18 cellular contexts compared by ENCODE assay signal in the genomic region with DNA sequence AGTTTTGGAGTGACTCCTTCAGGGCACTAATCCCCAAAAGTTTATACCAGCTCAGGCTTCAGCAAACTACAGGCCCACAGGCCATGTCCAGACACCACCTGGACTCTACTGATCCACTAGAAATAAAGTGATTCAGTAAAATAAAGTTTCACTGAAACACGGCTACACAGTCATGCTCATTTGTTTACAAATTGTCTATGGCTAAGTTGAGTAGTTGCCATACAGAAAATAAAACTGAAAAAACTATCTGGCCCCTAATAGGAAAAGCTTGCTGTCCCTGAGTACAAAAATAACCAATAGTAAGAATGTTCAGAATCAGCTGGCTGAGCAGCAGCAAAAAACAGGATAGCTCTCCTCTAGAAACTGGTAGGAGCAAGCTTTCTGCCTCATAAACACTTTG.
DNase-seq lines count a peak whose midpoint lies in the region; ATAC-seq and TF ChIP-seq lines count a peak whose summit lies in the region.
"Had no signal": no experiment of that assay in that cellular context is flagged by ENCODE, and none has a peak within 500 bp of the region (broad histone marks: within the 10 kb centered on the region; RNA-seq: fewer than 3 reads in every experiment).

No MANE protein-coding gene starts in this region.

- ATAC-seq in GM21367 (IDR thresholded peaks at IDR 0.05; ENCODE audit: unreplicated experiment) (peak; percentile 53), HG03196 (IDR thresholded peaks at IDR 0.05; ENCODE audit: unreplicated experiment) (no peak)
- no peak for ATAC-seq in activated CD8-positive, alpha-beta T cell treated with anti-CD3 and anti-CD28 coated beads, Interleukin-2, amount 10 ng/mL, durations not matched to agents 7 days and 5 days

- CTCF ChIA-PET in GM10248 (lab: Yijun Ruan, JAX) = interaction anchor here (0.8 to 1.6 kb wide), 8 partner anchors 10 to 130 kb away, joined by 3 to 6 read pairs (median 4); no protein-coding TSS in a partner anchor
- CTCF ChIA-PET in activated CD8-positive, alpha-beta T cell treated with anti-CD3 and anti-CD28 coated beads, Interleukin-2, amount 10 ng/mL, durations not matched to agents 7 days and 5 days (lab: Charles Lee) = interaction anchor here (0.8 to 1.4 kb wide), 5 partner anchors 8 to 131 kb away, joined by 3 to 5 read pairs (median 3); no protein-coding TSS in a partner anchor

- peaks cover 6% of the 10 kb centered on the region; the same call in 1 of the 2 replicates for H4K20me1 ChIP-seq in KMS-11 (ENCODE audit: insufficient read depth)

- no peaks in the 10 kb centered on the region for H3K27me3 ChIP-seq in KMS-11 (ENCODE audit: insufficient read depth, low read depth)
- H3K27me3 ChIP-seq: BLaER1, SJSA1 had no signal

- peak; percentile 36 for DNase-seq in GM10248 (ENCODE audit: extremely low spot score)
- DNase-seq in activated CD8-positive, alpha-beta T cell treated with anti-CD3 and anti-CD28 coated beads, Interleukin-2, amount 10 ng/mL, durations not matched to agents 7 days and 5 days = no peak
- DNase-seq in caudate nucleus (lab: John Stamatoyannopoulos, UW) = no peak
- no peak for DNase-seq in SKM-1 (lab: John Stamatoyannopoulos, UW; ENCODE audit: unreplicated experiment)
- DNase-seq: activated naive CD4-positive, alpha-beta T cell treated with anti-CD3 and anti-CD28 coated beads, Interleukin-2, amount 50 U/mL, for 16 hours; DMS79; NCI-H1048; NCI-H2227 treated with DMSO at 0.1 percent for 48 hours; stimulated activated CD4-positive, alpha-beta T cell treated with anti-CD3 and anti-CD28 coated beads, Interleukin-15, amount 100 ng/mL, for 24 hours had no signal

- H3K9ac ChIP-seq in KMS-11 = peak overlapping the region; percentile 0; the same call in 1 of the 2 replicates
- H3K9ac ChIP-seq: BLaER1, parathyroid adenoma had no signal

- H3K27ac ChIP-seq in KMS-11 = peak overlapping the region; percentile 36; the same call in 1 of the 2 replicates
- H3K27ac ChIP-seq in mesodermal cell (ENCODE audit: low read depth, low read length, severe bottlenecking) = peak overlapping the region; percentile 37
- no peak overlapping the region for H3K27ac ChIP-seq in caudate nucleus (ENCODE audit: low read depth, low read length)
- H3K27ac ChIP-seq: BLaER1, parathyroid adenoma, SJSA1 had no signal

- peaks cover 6% of the 10 kb centered on the region for H3K9me3 Mint-ChIP-seq in activated CD8-positive, alpha-beta T cell treated with anti-CD3 and anti-CD28 coated beads, Interleukin-2, amount 10 ng/mL, durations not matched to agents 7 days and 5 days (ENCODE audit: insufficient read depth)

- H3K4me2 ChIP-seq in KMS-11 = peak overlapping the region; percentile 59
- H3K4me2 ChIP-seq: BLaER1 had no signal

- peaks cover 28% of the 10 kb centered on the region for H3K4me1 Mint-ChIP-seq in activated CD8-positive, alpha-beta T cell treated with anti-CD3 and anti-CD28 coated beads, Interleukin-2, amount 10 ng/mL, durations not matched to agents 7 days and 5 days (ENCODE audit: low read depth)

- H3K27ac Mint-ChIP-seq in activated CD8-positive, alpha-beta T cell treated with anti-CD3 and anti-CD28 coated beads, Interleukin-2, amount 10 ng/mL, durations not matched to agents 7 days and 5 days = no peak overlapping the region

- H3K27me3 Mint-ChIP-seq in activated CD8-positive, alpha-beta T cell treated with anti-CD3 and anti-CD28 coated beads, Interleukin-2, amount 10 ng/mL, durations not matched to agents 7 days and 5 days (ENCODE audit: low read depth) = no peaks in the 10 kb centered on the region

- no peak overlapping the region for H2AFZ ChIP-seq in KMS-11 (ENCODE audit: low read depth)
- H2AFZ ChIP-seq: parathyroid adenoma had no signal

- no peak overlapping the region for H3K4me3 Mint-ChIP-seq in activated CD8-positive, alpha-beta T cell treated with anti-CD3 and anti-CD28 coated beads, Interleukin-2, amount 10 ng/mL, durations not matched to agents 7 days and 5 days

- H3K36me3 Mint-ChIP-seq in activated CD8-positive, alpha-beta T cell treated with anti-CD3 and anti-CD28 coated beads, Interleukin-2, amount 10 ng/mL, durations not matched to agents 7 days and 5 days (ENCODE audit: low read depth) = peaks cover 12% of the 10 kb centered on the region

- H3K36me3 ChIP-seq in KMS-11 (ENCODE audit: insufficient read depth) (no peaks in the 10 kb centered on the region), mesodermal cell (ENCODE audit: control insufficient read depth, insufficient read depth, low read length) (peaks cover 46% of the 10 kb centered on the region)
- H3K36me3 ChIP-seq: HAP-1, SJSA1, thoracic aorta had no signal

- peaks cover 4% of the 10 kb centered on the region; the same call in 1 of the 2 replicates for H3K79me2 ChIP-seq in KMS-11 (ENCODE audit: insufficient read depth, low read depth)

- peaks cover 48% of the 10 kb centered on the region for H3K4me1 ChIP-seq in KMS-11 (ENCODE audit: low read depth, poor library complexity, severe bottlenecking)
- peaks cover 40% of the 10 kb centered on the region for H3K4me1 ChIP-seq in mesodermal cell (ENCODE audit: control insufficient read depth, insufficient read depth, low read length, poor library complexity, severe bottlenecking)

- POLR2A ChIA-PET in GM10248 (lab: Yijun Ruan, JAX) = no interaction called here
- POLR2A ChIA-PET in activated CD8-positive, alpha-beta T cell treated with anti-CD3 and anti-CD28 coated beads, Interleukin-2, amount 10 ng/mL, durations not matched to agents 7 days and 5 days (lab: Charles Lee) = no interaction called here

- no CpG with 5 or more reads among the region's 1 CpG for WGBS in mesodermal cell (ENCODE audit: insufficient coverage in 2 of 2), 2 experiments

- H3K4me3 ChIP-seq in KMS-11 (IDR thresholded peaks at IDR 0.05; ENCODE audit: insufficient read depth, low read depth, low read length) = no peak overlapping the region
- H3K4me3 ChIP-seq in mesodermal cell (ENCODE audit: extremely low read depth, insufficient read depth, low read length, poor library complexity, severe bottlenecking) = no peak overlapping the region
- H3K4me3 ChIP-seq: BLaER1, HAP-1, SJSA1, thoracic aorta had no signal

- H3K9me3 ChIP-seq in mesodermal cell (ENCODE audit: control insufficient read depth, low read length) = peaks cover 9% of the 10 kb centered on the region
- H3K9me3 ChIP-seq: HAP-1, SJSA1, thoracic aorta had no signal

- TF ChIP-seq CTCF in GM10248 (IDR thresholded peaks at IDR 0.05; ENCODE audit: control extremely low read depth, extremely low read depth, low read depth, missing control alignments) (no peak), KMS-11 (conservative IDR thresholded peaks at IDR 0.05; ENCODE audit: low read depth, low read length) (no peak)
